ENCODE assay signal across 10 cellular contexts in the genomic region with DNA sequence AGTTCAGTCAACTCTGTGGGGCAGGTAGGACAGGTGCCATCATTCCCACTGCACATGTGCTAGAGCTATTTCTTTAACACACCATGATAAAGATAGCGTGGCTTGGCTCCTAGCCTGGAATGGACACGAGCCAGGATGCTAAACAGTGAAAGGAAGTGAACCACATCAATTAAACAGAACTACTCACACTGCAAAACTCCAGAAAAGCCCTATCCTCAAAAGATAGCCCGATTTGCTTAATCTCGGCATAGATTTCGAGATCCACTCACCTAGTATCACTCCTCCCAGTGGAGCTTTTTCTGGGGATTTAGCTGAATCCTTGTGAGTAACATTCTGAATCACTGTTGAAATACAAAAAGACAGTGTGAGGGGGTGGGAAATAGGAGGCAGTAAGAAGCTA.
DNase-seq lines count a peak whose midpoint lies in the region; ATAC-seq and TF ChIP-seq lines count a peak whose summit lies in the region.
"Had no signal": no experiment of that assay in that cellular context is flagged by ENCODE, and none has a peak within 500 bp of the region (broad histone marks: within the 10 kb centered on the region; RNA-seq: fewer than 3 reads in every experiment).

No MANE protein-coding gene starts in this region.

- no peak overlapping the region for H4K8ac ChIP-seq in mesendoderm (ENCODE audit: low read depth, low read length)

- H2AK5ac ChIP-seq in mesendoderm (ENCODE audit: low read length): no peak overlapping the region

- in situ Hi-C loops in astrocyte of the cerebellum (cut with HindIII; ENCODE audit: low sequenced_read_pairs): no loop called here

- intact Hi-C loops in lower lobe of right lung (cut with DNase I) (no loop called here), spleen (cut with DNase I; ENCODE audit: low total_unique reads) (no loop called here)

- H3K4ac ChIP-seq in mesendoderm (ENCODE audit: low read depth, low read length): no peak overlapping the region

- no peak for TF ChIP-seq POLR2A in spleen (IDR thresholded peaks at IDR 0.05)

- H3K23ac ChIP-seq in mesendoderm (ENCODE audit: low read length): no peak overlapping the region

- DNase-seq in AG09309 (ENCODE audit: low read depth) (peak; percentile 32), LoVo (ENCODE audit: low spot score) (peak; percentile 8), astrocyte of the cerebellum (ENCODE audit: low read depth) (peak; percentile 83), lower lobe of right lung (no peak), spleen (no peak), mesendoderm (no peak), coronary artery (ENCODE audit: low spot score) (no peak)
- DNase-seq: CD8-positive, alpha-beta memory T cell; effector memory CD4-positive, alpha-beta T cell had no signal

- no peaks in the 10 kb centered on the region for H3K36me3 ChIP-seq in lower lobe of right lung
- H3K36me3 ChIP-seq in spleen: no peaks in the 10 kb centered on the region
- no peaks in the 10 kb centered on the region for H3K36me3 ChIP-seq in mesendoderm (ENCODE audit: control insufficient read depth, insufficient read depth, low read length)

- no peak overlapping the region for H4K5ac ChIP-seq in mesendoderm (ENCODE audit: low read length)

- H3K4me1 ChIP-seq in lower lobe of right lung (peaks cover 9% of the 10 kb centered on the region), spleen (no peaks in the 10 kb centered on the region), mesendoderm (ENCODE audit: control insufficient read depth, low read depth, low read length) (no peaks in the 10 kb centered on the region)

- H3K18ac ChIP-seq in mesendoderm (ENCODE audit: low read length): no peak overlapping the region

- H3K79me2 ChIP-seq in mesendoderm (ENCODE audit: control insufficient read depth, insufficient read depth, low read length): no peaks in the 10 kb centered on the region

- H2BK5ac ChIP-seq in mesendoderm (ENCODE audit: low read length): no peak overlapping the region

- H3K27ac ChIP-seq in lower lobe of right lung: no peak overlapping the region
- no peak overlapping the region for H3K27ac ChIP-seq in spleen
- no peak overlapping the region for H3K27ac ChIP-seq in mesendoderm (ENCODE audit: low read depth, low read length)
- no peak overlapping the region for H3K27ac ChIP-seq in coronary artery

- H3K4me3 ChIP-seq in AG09309 (ENCODE audit: control insufficient read depth, low read depth, low read length): no peak overlapping the region
- no peak overlapping the region for H3K4me3 ChIP-seq in astrocyte of the cerebellum (ENCODE audit: low read depth, low read length)
- H3K4me3 ChIP-seq in lower lobe of right lung: no peak overlapping the region
- no peak overlapping the region for H3K4me3 ChIP-seq in spleen
- H3K4me3 ChIP-seq in mesendoderm (ENCODE audit: low read length): no peak overlapping the region
- no peak overlapping the region for H3K4me3 ChIP-seq in coronary artery

- H3K79me1 ChIP-seq in mesendoderm (ENCODE audit: low read length): no peaks in the 10 kb centered on the region

- H3K4me2 ChIP-seq in mesendoderm (ENCODE audit: low read length): no peak overlapping the region

- no peak overlapping the region for H2BK15ac ChIP-seq in mesendoderm (replicated peaks; ENCODE audit: low read depth)

- no peaks in the 10 kb centered on the region for H3K27me3 ChIP-seq in lower lobe of right lung (ENCODE audit: low read depth)
- no peaks in the 10 kb centered on the region for H3K27me3 ChIP-seq in spleen (replicated peaks in 1 of 7)
- no peaks in the 10 kb centered on the region for H3K27me3 ChIP-seq in mesendoderm (ENCODE audit: insufficient read depth, low read length, poor library complexity)

- no peak overlapping the region for H3K9ac ChIP-seq in mesendoderm (ENCODE audit: low read length)

- peak; percentile 41 to 47 for ATAC-seq in lower lobe of right lung
- no peak for ATAC-seq in HG03354 (IDR thresholded peaks at IDR 0.05; ENCODE audit: poor library complexity, severe bottlenecking, unreplicated experiment)

- H3K56ac ChIP-seq in mesendoderm (ENCODE audit: low read length): no peak overlapping the region

- no peak overlapping the region for H2BK120ac ChIP-seq in mesendoderm (ENCODE audit: low read depth, low read length)

- TF ChIP-seq CTCF in AG09309 (IDR thresholded peaks at IDR 0.05; ENCODE audit: control insufficient read depth, insufficient read depth, low read depth, low read length, missing control alignments) (no peak), astrocyte of the cerebellum (IDR thresholded peaks at IDR 0.05; ENCODE audit: low read depth, low read length, missing control alignments) (no peak), lower lobe of right lung (IDR thresholded peaks at IDR 0.05) (no peak), spleen (IDR thresholded peaks at IDR 0.05 in 8 of 11, conservative IDR thresholded peaks at IDR 0.05 in 3 of 11) (no peak), coronary artery (IDR thresholded peaks at IDR 0.05) (no peak)

- no peaks in the 10 kb centered on the region for H3K9me3 ChIP-seq in lower lobe of right lung
- no peaks in the 10 kb centered on the region for H3K9me3 ChIP-seq in spleen

- WGBS in spleen, 5 donors: 5 to 35% (median 14%) methylated on average over 5 of the region's 5 CpGs
- WGBS in mesendoderm (ENCODE audit: extremely low coverage, insufficient coverage, low lambda C conversion rate): no CpG with 5 or more reads among the region's 5 CpGs

Comparison
In these comparisons a context has a peak if more than half of its experiments do, and no peak if none do; other contexts are left out.
1. DNase-seq: peak in AG09309 (single experiment), LoVo (single experiment) and astrocyte of the cerebellum (single experiment); none in lower lobe of right lung (single experiment), spleen (single experiment), mesendoderm (single experiment) and coronary artery (single experiment).